Comparison of ENCODE assay signal across 19 cellular contexts in genomic region chr2:112159454-112159921, GRCh38. TPM values are rescaled to one million over a fixed set of nuclear protein-coding genes. Genes with fewer than 3 reads are reported as not detected.
A peak's percentile ranks its signal among the peaks of the same experiment; 100 is the strongest.
DNase-seq lines count a peak whose midpoint lies in the region; TF ChIP-seq lines count a peak whose summit lies in the region.
"Had no signal": no experiment of that assay in that cellular context is flagged by ENCODE, and none has a peak within 500 bp of the region (broad histone marks: within the 10 kb centered on the region; RNA-seq: fewer than 3 reads in every experiment).

No MANE protein-coding gene starts in this region.

- no peaks in the 10 kb centered on the region for H3K4me1 ChIP-seq in endodermal cell (ENCODE audit: control insufficient read depth, insufficient read depth, low read length)
- peaks cover 0 to 26% (median 21%) of the 10 kb centered on the region in 6 donors for H3K4me1 ChIP-seq in spleen
- H3K4me1 ChIP-seq in Karpas-422 (ENCODE audit: low read length): no peaks in the 10 kb centered on the region; the same call in 1 of the 2 replicates

- H3K27ac ChIP-seq in endodermal cell (ENCODE audit: low read depth, low read length) (no peak overlapping the region), spleen (peak overlapping the region in 2 of 8 donors; percentile 34 to 52), Karpas-422 (ENCODE audit: low read length) (no peak overlapping the region)
- H3K27ac ChIP-seq: KMS-11, neutrophil had no signal

- no peak overlapping the region for H3K27ac Mint-ChIP-seq in endodermal cell
- H3K27ac Mint-ChIP-seq: activated naive CD4-positive, alpha-beta T cell treated with anti-CD3 and anti-CD28 coated beads, Interleukin-2, amount 50 U/mL, for 72 hours; mesothelial cell of epicardium had no signal

- intact Hi-C loops in spleen (cut with DNase I; ENCODE audit: low total_unique reads): no loop called here

- no peak overlapping the region for H3K4me2 ChIP-seq in Karpas-422 (ENCODE audit: low read depth, low read length, poor library complexity, severe bottlenecking)
- H3K4me2 ChIP-seq: KMS-11 had no signal

- H2AFZ ChIP-seq in Karpas-422 (ENCODE audit: low read length): no peak overlapping the region

- H3K9ac ChIP-seq in endodermal cell (ENCODE audit: extremely low read depth, low read length, poor library complexity, severe bottlenecking): no peak overlapping the region
- H3K9ac ChIP-seq in Karpas-422 (ENCODE audit: low read length): no peak overlapping the region
- H3K9ac ChIP-seq: KMS-11 had no signal

- H3K9me3 ChIP-seq in endodermal cell (ENCODE audit: control insufficient read depth, low read length) (no peaks in the 10 kb centered on the region), spleen (no peaks in the 10 kb centered on the region), Karpas-422 (ENCODE audit: low read length) (no peaks in the 10 kb centered on the region)
- H3K9me3 ChIP-seq: neutrophil had no signal

- 95 to 99% methylated on average over 18 to 31 of the region's 31 CpGs for WGBS in endodermal cell (ENCODE audit: insufficient coverage in 1 of 2, insufficient read length in 1 of 2), 2 experiments
- WGBS in spleen, 5 donors: 86 to 94% (median 91%) methylated on average over 31 of the region's 31 CpGs

- no peaks in the 10 kb centered on the region for H3K4me1 Mint-ChIP-seq in endodermal cell
- H3K4me1 Mint-ChIP-seq: mesothelial cell of epicardium had no signal

- no peaks in the 10 kb centered on the region for H3K79me2 ChIP-seq in Karpas-422 (ENCODE audit: low read length)

- no peak for TF ChIP-seq POLR2A in spleen (IDR thresholded peaks at IDR 0.05)

- peak; percentile 46 for DNase-seq in activated effector memory CD4-positive, alpha-beta T cell treated with anti-CD3 and anti-CD28 coated beads, Interleukin-2, amount 50 U/mL, for 16 hours
- no peak for DNase-seq in activated effector memory CD4-positive, alpha-beta T cell treated with Interleukin-2 at 50 U/mL for 16 hours
- peak; percentile 93 for DNase-seq in NAMALWA (ENCODE audit: low spot score)
- DNase-seq in endodermal cell: peak; percentile 44
- peak; percentile 87 for DNase-seq in spleen
- DNase-seq in NCI-H345 (lab: John Stamatoyannopoulos, UW): no peak
- no peak for DNase-seq in Karpas-422
- no peak for DNase-seq in OCI-M2 (lab: John Stamatoyannopoulos, UW; ENCODE audit: unreplicated experiment)
- DNase-seq: ACHN; CD4-positive, alpha-beta memory T cell; GOT3; NCI-H1105 treated with DMSO at 0.1 percent for 48 hours; NCI-H2227 treated with DMSO at 0.1 percent for 48 hours; OCI-M1; T1000 had no signal

- no peaks in the 10 kb centered on the region for H3K9me3 Mint-ChIP-seq in endodermal cell
- H3K9me3 Mint-ChIP-seq: activated naive CD4-positive, alpha-beta T cell treated with anti-CD3 and anti-CD28 coated beads, Interleukin-2, amount 50 U/mL, for 72 hours; mesothelial cell of epicardium had no signal

- no peak for TF ChIP-seq CTCF in endodermal cell (conservative IDR thresholded peaks at IDR 0.05)
- no peak for TF ChIP-seq CTCF in spleen (IDR thresholded peaks at IDR 0.05 in 8 of 11, conservative IDR thresholded peaks at IDR 0.05 in 3 of 11)

- H3K4me3 ChIP-seq in endodermal cell (ENCODE audit: low read length): no peak overlapping the region
- H3K4me3 ChIP-seq in spleen: peak overlapping the region in 1 of 8 donors; percentile 32
- H3K4me3 ChIP-seq in Karpas-422 (ENCODE audit: low read length): no peak overlapping the region

- H3K36me3 Mint-ChIP-seq in endodermal cell (ENCODE audit: low read depth): no peaks in the 10 kb centered on the region
- H3K36me3 Mint-ChIP-seq: CD4-positive, alpha-beta memory T cell; mesothelial cell of epicardium had no signal

- H3K27me3 ChIP-seq in endodermal cell (ENCODE audit: control insufficient read depth, insufficient read depth, low read length, poor library complexity, severe bottlenecking) (no peaks in the 10 kb centered on the region), spleen (replicated peaks in 1 of 7) (no peaks in the 10 kb centered on the region), Karpas-422 (ENCODE audit: low read length) (no peaks in the 10 kb centered on the region)
- H3K27me3 ChIP-seq: neutrophil had no signal

- no peaks in the 10 kb centered on the region for H3K27me3 Mint-ChIP-seq in endodermal cell (ENCODE audit: insufficient read depth)
- H3K27me3 Mint-ChIP-seq: CD4-positive, alpha-beta memory T cell had no signal

- H3K36me3 ChIP-seq in endodermal cell (ENCODE audit: control insufficient read depth, insufficient read depth, low read length): no peaks in the 10 kb centered on the region
- H3K36me3 ChIP-seq in spleen: no peaks in the 10 kb centered on the region
- no peaks in the 10 kb centered on the region for H3K36me3 ChIP-seq in Karpas-422 (ENCODE audit: insufficient read depth, low read length)
- H3K36me3 ChIP-seq: neutrophil had no signal

- H3K9me2 ChIP-seq in Karpas-422 (replicated peaks; ENCODE audit: insufficient read depth, low read length): no peaks in the 10 kb centered on the region

- no peak overlapping the region for H3K4me3 Mint-ChIP-seq in endodermal cell
- H3K4me3 Mint-ChIP-seq: mesothelial cell of epicardium had no signal

- H4K20me1 ChIP-seq in Karpas-422 (ENCODE audit: insufficient read depth, low read depth, low read length): no peaks in the 10 kb centered on the region

RNA-seq across cellular contexts. Expression of gene FBLN7, which starts 21.3 kb away (rescaled TPM):
- total RNA-seq in endodermal cell (1 to 10 TPM; 4.0 to 8.7 TPM), spleen (10 to 100 TPM in 3 of 7 donors, 1 to 10 TPM in 4; 6.5 to 14.5 (median 9.0) TPM)
- 16.0 TPM for polyA plus RNA-seq in endodermal cell (2013, experiment 1 of 2)
- polyA plus RNA-seq in endodermal cell (2013, experiment 2 of 2): 13.9 TPM
- 1 to 10 TPM; 1.5 to 2.1 (median 2.0) TPM for polyA plus RNA-seq in spleen
- total RNA-seq in Karpas-422 (2014; rRNA removed; shearing (Covaris generic); ENCODE audit: low replicate concordance): 0.07 TPM in 2 replicates

Comparison
In these comparisons a context has a peak if more than half of its experiments do, and no peak if none do; other contexts are left out.
1. DNase-seq: peak in activated effector memory CD4-positive, alpha-beta T cell treated with anti-CD3 and anti-CD28 coated beads, Interleukin-2, amount 50 U/mL, for 16 hours (single experiment), NAMALWA (single experiment), endodermal cell (single experiment) and spleen (single experiment); none in activated effector memory CD4-positive, alpha-beta T cell treated with Interleukin-2 at 50 U/mL for 16 hours (single experiment), NCI-H345 (single experiment), Karpas-422 (single experiment) and OCI-M2 (single experiment).